ENCODE assay signal across 29 cellular contexts in genomic region chr13:39100996-39101751, GRCh38.
A peak's percentile ranks its signal among the peaks of the same experiment; 100 is the strongest.
DNase-seq lines count a peak whose midpoint lies in the region; ATAC-seq, FAIRE-seq and TF ChIP-seq lines count a peak whose summit lies in the region.
"Had no signal": no experiment of that assay in that cellular context is flagged by ENCODE, and none has a peak within 500 bp of the region (broad histone marks: within the 10 kb centered on the region; RNA-seq: fewer than 3 reads in every experiment).

No MANE protein-coding gene starts in this region.

- H3K4me1 Mint-ChIP-seq in activated CD4-positive, alpha-beta T cell treated with anti-CD3 and anti-CD28 coated beads, Interleukin-2, amount 10 ng/mL, durations not matched to agents 24 days and 14 days, result peaks cover 5% of the 10 kb centered on the region
- H3K4me1 Mint-ChIP-seq: B cell; central memory CD8-positive, alpha-beta T cell; IgD-negative memory B cell had no signal

- peaks cover 4% of the 10 kb centered on the region for H3K9me3 Mint-ChIP-seq in activated CD4-positive, alpha-beta T cell treated with anti-CD3 and anti-CD28 coated beads, Interleukin-2, amount 10 ng/mL, durations not matched to agents 24 days and 14 days
- H3K9me3 Mint-ChIP-seq: CD8-positive, alpha-beta memory T cell; central memory CD8-positive, alpha-beta T cell; H9; IgD-negative memory B cell; neural progenitor cell had no signal

- no peak for DNase-seq in D721Med (ENCODE audit: insufficient read length, low spot score)
- peak; percentile 66 for DNase-seq in NCI-H446 treated with DMSO at 0.1 percent for 48 hours (lab: John Stamatoyannopoulos, UW)
- DNase-seq in cerebellar nuclear complex (lab: John Stamatoyannopoulos, UW), result peak; percentile 79 to 92
- DNase-seq in retina, result peak; percentile 46
- DNase-seq in activated T-cell treated with anti-CD3 and anti-CD28 coated beads, Interleukin-2, amount 50 U/mL, for 48 hours, result no peak
- no peak for DNase-seq in mesenteric fat pad (ENCODE audit: low spot score)
- DNase-seq in activated CD4-positive, alpha-beta T cell treated with anti-CD3 and anti-CD28 coated beads, Interleukin-2, amount 10 ng/mL, durations not matched to agents 24 days and 14 days, result no peak
- DNase-seq: activated CD4-positive, alpha-beta T cell treated with anti-CD3 and anti-CD28 coated beads for 48 hours; activated gamma-delta T cell treated with Interleukin-2 at 50 U/mL for 16 hours; activated T-cell treated with anti-CD3 and anti-CD28 coated beads, Interleukin-2, amount 50 U/mL, for 1 hour; CD8-positive, alpha-beta memory T cell; DND-41; H9; head of caudate nucleus; lower lobe of right lung; mucosa of descending colon; NCI-H1105; NCI-H2081 treated with DMSO at 0.1 percent for 48 hours; NK-92 treated with Interleukin-12 subunit alpha and Interleukin-12 subunit beta, amount 100 ng/mL, for 24 hours; PC-3; stimulated activated naive CD8-positive, alpha-beta T cell treated with anti-CD3 and anti-CD28 coated beads, Interleukin-15, Interleukin-2, amounts not matched to agents 100 U/mL and 50 U/mL, for 24 hours had no signal

- no peak for ATAC-seq in HG03457 (IDR thresholded peaks at IDR 0.05; ENCODE audit: unreplicated experiment)
- ATAC-seq: lower lobe of right lung; mucosa of descending colon; PC-3; Right ventricle myocardium inferior; stimulated activated naive CD8-positive, alpha-beta T cell treated with anti-CD3 and anti-CD28 coated beads, Interleukin-15, Interleukin-2, amounts not matched to agents 100 U/mL and 50 U/mL, for 24 hours had no signal

- H3K27me3 Mint-ChIP-seq in activated CD4-positive, alpha-beta T cell treated with anti-CD3 and anti-CD28 coated beads, Interleukin-2, amount 10 ng/mL, durations not matched to agents 24 days and 14 days, result no peaks in the 10 kb centered on the region
- H3K27me3 Mint-ChIP-seq: B cell had no signal

- peak; percentile 90 for FAIRE-seq in D721Med (lab: Jason Lieb, UNC)
- FAIRE-seq: A204.1, urothelium cell line had no signal

- intact Hi-C loops in activated CD4-positive, alpha-beta T cell treated with anti-CD3 and anti-CD28 coated beads, Interleukin-2, amount 10 ng/mL, durations not matched to agents 24 days and 14 days (cut with micrococcal nuclease), result no loop called here

- H3K4me3 Mint-ChIP-seq in activated CD4-positive, alpha-beta T cell treated with anti-CD3 and anti-CD28 coated beads, Interleukin-2, amount 10 ng/mL, durations not matched to agents 24 days and 14 days, result no peak overlapping the region
- H3K4me3 Mint-ChIP-seq: B cell; CD8-positive, alpha-beta memory T cell; central memory CD8-positive, alpha-beta T cell; H9; IgD-negative memory B cell; neural progenitor cell had no signal

- TF ChIP-seq CTCF in D721Med (IDR thresholded peaks at IDR 0.05; ENCODE audit: insufficient read depth, missing control alignments), result no peak

- no peak overlapping the region for H3K27ac Mint-ChIP-seq in activated CD4-positive, alpha-beta T cell treated with anti-CD3 and anti-CD28 coated beads, Interleukin-2, amount 10 ng/mL, durations not matched to agents 24 days and 14 days
- H3K27ac Mint-ChIP-seq: B cell; CD8-positive, alpha-beta memory T cell; H9; IgD-negative memory B cell; neural progenitor cell had no signal

- H3K36me3 Mint-ChIP-seq in activated CD4-positive, alpha-beta T cell treated with anti-CD3 and anti-CD28 coated beads, Interleukin-2, amount 10 ng/mL, durations not matched to agents 24 days and 14 days (ENCODE audit: low read depth), result no peaks in the 10 kb centered on the region
- H3K36me3 Mint-ChIP-seq: CD8-positive, alpha-beta memory T cell; IgD-negative memory B cell; neural progenitor cell had no signal

Comparison
In these comparisons a context has a peak if more than half of its experiments do, and no peak if none do; other contexts are left out.
1. DNase-seq: peak in NCI-H446 treated with DMSO at 0.1 percent for 48 hours (single experiment), cerebellar nuclear complex (2 of 2) and retina (single experiment); none in D721Med (single experiment), activated T-cell treated with anti-CD3 and anti-CD28 coated beads, Interleukin-2, amount 50 U/mL, for 48 hours (0 of 2), mesenteric fat pad (single experiment) and activated CD4-positive, alpha-beta T cell treated with anti-CD3 and anti-CD28 coated beads, Interleukin-2, amount 10 ng/mL, durations not matched to agents 24 days and 14 days (single experiment).